2 cellular contexts compared by ENCODE assay signal in genomic region chr6:13275435-13275989, GRCh38.
TF ChIP-seq lines count a peak whose summit lies in the region.

No MANE protein-coding gene starts in this region.

TF ChIP-seq in GM12891, 5 proteins besides CTCF, POLR2A, EP300 and RAD21:
- TF ChIP-seq SPI1 (IDR thresholded peaks at IDR 0.05; ENCODE audit: low read depth, low read length): no peak
- no peak for TF ChIP-seq POLR2AphosphoS5 (IDR thresholded peaks at IDR 0.05; ENCODE audit: low read depth, low read length)
- no peak for TF ChIP-seq POU2F2 (IDR thresholded peaks at IDR 0.05; ENCODE audit: low read depth, low read length)
- no peak for TF ChIP-seq TAF1 (IDR thresholded peaks at IDR 0.05; ENCODE audit: low read depth, low read length)
- no peak for TF ChIP-seq PAX5 (IDR thresholded peaks at IDR 0.05; ENCODE audit: insufficient read depth, low read length, severe bottlenecking)

TF ChIP-seq in GM12878, 131 proteins besides CTCF, POLR2A, EP300 and RAD21:
- 0 out of 4 replicates have a peak, but pooled peaks of 1 of the 2 experiments have one; percentile 9 for TF ChIP-seq BHLHE40 (IDR thresholded peaks at IDR 0.05; ENCODE audit: borderline replicate concordance in 1 of 2, low read depth in 2 of 2, low read length in 1 of 2)
- TF ChIP-seq ZBED1 (IDR thresholded peaks at IDR 0.05; ENCODE audit: borderline replicate concordance): no peak
- 0 out of 2 replicates have a peak, but pooled peaks have one; percentile 36 for TF ChIP-seq SIN3A (IDR thresholded peaks at IDR 0.05; ENCODE audit: low read depth, low read length)
- TF ChIP-seq ZNF384 (IDR thresholded peaks at IDR 0.05; ENCODE audit: borderline replicate concordance, low read depth, low read length): no peak
- TF ChIP-seq FOXK2 (IDR thresholded peaks at IDR 0.05): no peak
- TF ChIP-seq SMAD5 (IDR thresholded peaks at IDR 0.05; ENCODE audit: low read depth): peak; percentile 26; the same call in 1 of the 2 replicates
- no peak for TF ChIP-seq RAD51 (IDR thresholded peaks at IDR 0.05)
- TF ChIP-seq CREM (IDR thresholded peaks at IDR 0.05; ENCODE audit: low read depth): 0 out of 2 replicates have a peak, but pooled peaks have one; percentile 42
- peak; percentile 11; the same call in 1 of the 2 replicates for TF ChIP-seq CREB1 (IDR thresholded peaks at IDR 0.05; ENCODE audit: low read depth)
- TF ChIP-seq RUNX3 (IDR thresholded peaks at IDR 0.05; ENCODE audit: low read length): peak; percentile 34
